8 cellular contexts compared by ENCODE assay signal in genomic region chr5:35777358-35778087, GRCh38.
DNase-seq lines count a peak whose midpoint lies in the region; ATAC-seq and TF ChIP-seq lines count a peak whose summit lies in the region.

No MANE protein-coding gene starts in this region.

- H3K4me3 Mint-ChIP-seq in CD8-positive, alpha-beta T cell, result peak overlapping the region; percentile 58
- no peak overlapping the region for H3K4me3 Mint-ChIP-seq in H9

- H3K4ac ChIP-seq in H9 (ENCODE audit: low read depth, low read length), result no peak overlapping the region

- H3K4me3 ChIP-seq in CD8-positive, alpha-beta T cell (ENCODE audit: low read depth, low read length), result no peak overlapping the region
- H3K4me3 ChIP-seq in ascending aorta, result no peak overlapping the region

- no peak overlapping the region for H2AK5ac ChIP-seq in H9 (ENCODE audit: insufficient read length, low read length)

- POLR2A ChIA-PET in CD8-positive, alpha-beta T cell (lab: Charles Lee), result interaction anchor here (0.8 to 8.5 kb wide), 9 partner anchors 42 to 149 kb away, joined by 3 to 192 read pairs (median 6); partner anchors contain the start of gene IL7R

- no peaks in the 10 kb centered on the region for H3K79me2 ChIP-seq in H9 (ENCODE audit: insufficient read depth, low read length)

- H3K9me3 Mint-ChIP-seq in CD8-positive, alpha-beta T cell, result no peaks in the 10 kb centered on the region
- H3K9me3 Mint-ChIP-seq in H9, result no peaks in the 10 kb centered on the region

- no peak overlapping the region for H2BK120ac ChIP-seq in H9 (ENCODE audit: low read depth, low read length, poor library complexity, severe bottlenecking)

- peak; percentile 40 to 82 (median 72) for DNase-seq in CD8-positive, alpha-beta T cell
- DNase-seq in H9 (peak; percentile 47), NCI-H2081 treated with DMSO at 0.1 percent for 48 hours (lab: John Stamatoyannopoulos, UW) (peak; percentile 60), T-helper 9 cell (peak; percentile 75), ascending aorta (ENCODE audit: low spot score in 2 of 2) (peak in 1 of 2 donors; percentile 65), iPS DF 4.7 (ENCODE audit: extremely low read depth, low spot score) (peak; percentile 28)
- DNase-seq in stimulated activated CD4-positive, alpha-beta T cell treated with anti-CD3 and anti-CD28 coated beads, Interleukin-12 subunit alpha, Interleukin-12 subunit beta, amount 100 ng/mL, for 48 hours (ENCODE audit: low read depth in 2 of 3, low spot score in 1 of 3), result peak; percentile 48 to 78 (median 71)

- peak; percentile 64 for ATAC-seq in CD8-positive, alpha-beta T cell
- no peak for ATAC-seq in HG03108 (IDR thresholded peaks at IDR 0.05; ENCODE audit: unreplicated experiment)

- CTCF ChIA-PET in CD8-positive, alpha-beta T cell (lab: Charles Lee), result interaction anchor here (0.6 to 10.5 kb wide), 39 partner anchors 8 to 954 kb away, joined by 3 to 144 read pairs (median 4); partner anchors contain the start of gene IL7R

- H3K18ac ChIP-seq in H9 (ENCODE audit: insufficient read length, low read depth, low read length), result no peak overlapping the region

- H3K4me1 Mint-ChIP-seq in CD8-positive, alpha-beta T cell (ENCODE audit: low read depth), result peaks cover 68% of the 10 kb centered on the region
- H3K4me1 Mint-ChIP-seq in H9, result peaks cover 2% of the 10 kb centered on the region in 2 experiments; a peak in 3 of 4 replicates

- H3K23ac ChIP-seq in H9 (ENCODE audit: insufficient read length, low read depth, low read length), result no peak overlapping the region

- intact Hi-C loops in CD8-positive, alpha-beta T cell (cut with DNase I, micrococcal nuclease), result loop anchor here (1.0 to 10.0 kb wide), 10 partner anchors 40 to 690 kb away; partner anchors contain the start of gene IL7R (in 1 of the 2)
- intact Hi-C loops in ascending aorta (cut with DNase I), result no loop called here

- H2BK5ac ChIP-seq in H9 (ENCODE audit: insufficient read length, low read length), result no peak overlapping the region

- no peaks in the 10 kb centered on the region for H3K27me3 Mint-ChIP-seq in CD8-positive, alpha-beta T cell (ENCODE audit: low read depth)
- H3K27me3 Mint-ChIP-seq in H9 (ENCODE audit: low read depth), result peaks cover 58% of the 10 kb centered on the region

- WGBS in H9 (ENCODE audit: extremely low coverage, insufficient read length, low lambda C conversion rate), result no CpG with 5 or more reads among the region's 9 CpGs

- no peaks in the 10 kb centered on the region for H3K27me3 ChIP-seq in CD8-positive, alpha-beta T cell (ENCODE audit: insufficient read depth, low read length)
- H3K27me3 ChIP-seq in H9 (ENCODE audit: insufficient read depth, low read length), result no peaks in the 10 kb centered on the region
- H3K27me3 ChIP-seq in ascending aorta, result no peaks in the 10 kb centered on the region

- peaks cover 58% of the 10 kb centered on the region for H3K4me1 ChIP-seq in CD8-positive, alpha-beta T cell (ENCODE audit: insufficient read depth, low read length)
- H3K4me1 ChIP-seq in H9 (ENCODE audit: insufficient read depth, low read length) (no peaks in the 10 kb centered on the region; the same call in 1 of the 2 replicates), ascending aorta (no peaks in the 10 kb centered on the region)

- no peak overlapping the region for H3K56ac ChIP-seq in H9 (ENCODE audit: insufficient read length, low read depth, low read length)

- H3K79me1 ChIP-seq in H9 (ENCODE audit: insufficient read depth, low read depth, low read length, poor library complexity, severe bottlenecking), result no peaks in the 10 kb centered on the region

- H3K23me2 ChIP-seq in H9 (ENCODE audit: insufficient read length, low read depth, low read length, poor library complexity, severe bottlenecking), result no peaks in the 10 kb centered on the region

- H3K14ac ChIP-seq in H9 (ENCODE audit: insufficient read depth, low read length), result no peak overlapping the region

- H3K9ac ChIP-seq in H9 (ENCODE audit: extremely low read depth, insufficient read length, low read length), result no peak overlapping the region

- no peak overlapping the region for H3K4me2 ChIP-seq in H9 (ENCODE audit: insufficient read depth, insufficient read length, low read length)

- no peaks in the 10 kb centered on the region for H3K36me3 Mint-ChIP-seq in CD8-positive, alpha-beta T cell
- no peaks in the 10 kb centered on the region for H3K36me3 Mint-ChIP-seq in H9 (ENCODE audit: insufficient read depth in 1 of 3, low read depth in 3 of 3)

- no peak overlapping the region for H2BK15ac ChIP-seq in H9 (ENCODE audit: low read depth, low read length)

- TF ChIP-seq CTCF in CD8-positive, alpha-beta T cell (IDR thresholded peaks at IDR 0.05), result peak; percentile 79
- TF ChIP-seq CTCF in H9 (conservative IDR thresholded peaks at IDR 0.05) (peak; percentile 79), ascending aorta (IDR thresholded peaks at IDR 0.05) (peak in 2 of 3 experiments; percentile 20 to 26)

- no peak overlapping the region for H4K5ac ChIP-seq in H9 (ENCODE audit: insufficient read length, low read depth, low read length)

- H4K91ac ChIP-seq in H9 (ENCODE audit: insufficient read length, low read depth, low read length), result no peak overlapping the region

- H3K27ac ChIP-seq in CD8-positive, alpha-beta T cell (ENCODE audit: low read depth, low read length), result no peak overlapping the region
- H3K27ac ChIP-seq in H9 (ENCODE audit: insufficient read length, low read depth, low read length) (no peak overlapping the region), ascending aorta (no peak overlapping the region)

- H2BK20ac ChIP-seq in H9 (ENCODE audit: low read depth, low read length, poor library complexity, severe bottlenecking), result no peak overlapping the region

- H4K8ac ChIP-seq in H9 (replicated peaks; ENCODE audit: insufficient read length, low read depth, low read length), result no peak overlapping the region

- no peaks in the 10 kb centered on the region for H4K20me1 ChIP-seq in H9 (ENCODE audit: control insufficient read depth, insufficient read depth, insufficient read length)

- H3K27ac Mint-ChIP-seq in CD8-positive, alpha-beta T cell, result peak overlapping the region; percentile 92
- no peak overlapping the region for H3K27ac Mint-ChIP-seq in H9

- no peaks in the 10 kb centered on the region for H3K9me3 ChIP-seq in CD8-positive, alpha-beta T cell (ENCODE audit: low read length)
- no peaks in the 10 kb centered on the region for H3K9me3 ChIP-seq in H9 (ENCODE audit: control insufficient read depth, low read depth, low read length)
- no peaks in the 10 kb centered on the region for H3K9me3 ChIP-seq in ascending aorta

- no peak overlapping the region for H2BK12ac ChIP-seq in H9 (ENCODE audit: insufficient read length, low read depth, low read length)

- H3T11ph ChIP-seq in H9 (ENCODE audit: low read length), result no peak overlapping the region

- no peaks in the 10 kb centered on the region for H3K36me3 ChIP-seq in CD8-positive, alpha-beta T cell (ENCODE audit: insufficient read depth, low read length)
- H3K36me3 ChIP-seq in ascending aorta, result no peaks in the 10 kb centered on the region

- no peak overlapping the region for H2AFZ ChIP-seq in H9 (ENCODE audit: low read length)

Comparison
In these comparisons a context has a peak if more than half of its experiments do, and no peak if none do; other contexts are left out.
1. CTCF ChIP-seq: peak in every context shown above with its lines; median percentile 79 in CD8-positive, alpha-beta T cell; 79 in H9; 23 in ascending aorta.